Comparison of ENCODE assay signal across 15 cellular contexts in the genomic region with DNA sequence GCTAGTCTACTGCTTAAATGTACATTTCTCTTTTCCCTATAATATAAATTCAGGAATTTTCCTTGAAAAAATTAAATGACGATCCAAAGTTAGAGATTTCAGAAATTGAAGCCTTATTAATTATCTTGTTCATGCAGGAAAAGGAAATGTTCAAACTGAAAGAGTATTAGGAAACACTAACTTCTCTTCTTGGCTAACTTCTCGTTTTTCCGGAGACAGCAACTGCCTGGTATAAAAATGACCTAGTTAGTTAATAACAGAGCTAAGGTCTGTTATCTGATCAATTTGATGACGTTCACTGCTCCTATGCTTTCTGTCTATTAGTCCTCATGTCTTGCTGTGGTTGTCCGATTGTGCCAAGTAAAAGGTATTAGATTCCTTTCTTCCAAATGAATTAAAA.
"Had no signal": no experiment of that assay in that cellular context is flagged by ENCODE, and none has a peak within 500 bp of the region (broad histone marks: within the 10 kb centered on the region; RNA-seq: fewer than 3 reads in every experiment).

No MANE protein-coding gene starts in this region.

- H3K27ac ChIP-seq: body of pancreas, coronary artery, left ventricle myocardium inferior, ovary, thoracic aorta had no signal

- H3K4me1 Mint-ChIP-seq: activated naive CD4-positive, alpha-beta T cell treated with anti-CD3 and anti-CD28 coated beads, Interleukin-2, amount 50 U/mL, for 24 hours; stimulated activated naive CD8-positive, alpha-beta T cell treated with anti-CD3 and anti-CD28 coated beads, Interleukin-15, amount 100 ng/mL, for 72 hours had no signal

- H3K36me3 ChIP-seq: left ventricle myocardium inferior, ovary, thoracic aorta had no signal

- H3K27me3 Mint-ChIP-seq: stimulated activated naive CD8-positive, alpha-beta T cell treated with anti-CD3 and anti-CD28 coated beads, Interleukin-15, amount 100 ng/mL, for 72 hours had no signal

- H3K4me3 Mint-ChIP-seq: activated naive CD4-positive, alpha-beta T cell treated with anti-CD3 and anti-CD28 coated beads, Interleukin-2, amount 50 U/mL, for 24 hours; nephron; stimulated activated naive CD8-positive, alpha-beta T cell treated with anti-CD3 and anti-CD28 coated beads, Interleukin-15, amount 100 ng/mL, for 72 hours had no signal

- H3K36me3 Mint-ChIP-seq: activated naive CD4-positive, alpha-beta T cell treated with anti-CD3 and anti-CD28 coated beads, Interleukin-2, amount 50 U/mL, for 24 hours had no signal

- H3K9me3 Mint-ChIP-seq: activated naive CD4-positive, alpha-beta T cell treated with anti-CD3 and anti-CD28 coated beads, Interleukin-2, amount 50 U/mL, for 24 hours; nephron; stimulated activated naive CD8-positive, alpha-beta T cell treated with anti-CD3 and anti-CD28 coated beads, Interleukin-15, amount 100 ng/mL, for 72 hours had no signal

- H3K4me1 ChIP-seq: body of pancreas, left ventricle myocardium inferior had no signal

- H3K27ac Mint-ChIP-seq: activated naive CD4-positive, alpha-beta T cell treated with anti-CD3 and anti-CD28 coated beads, Interleukin-2, amount 50 U/mL, for 24 hours; nephron had no signal

- DNase-seq: activated CD4-positive, alpha-beta T cell treated with anti-CD3 and anti-CD28 coated beads, Interleukin-2, amount 50 U/mL, for 1 hour; amniotic stem cell; body of pancreas; central memory CD4-positive, alpha-beta T cell; effector CD4-positive, alpha-beta T cell; left ventricle myocardium inferior; mesendoderm; ovary; stimulated activated CD4-positive, alpha-beta T cell treated with anti-CD3 and anti-CD28 coated beads, Interleukin-15, amount 100 ng/mL, for 24 hours; stimulated activated CD4-positive, alpha-beta T cell treated with anti-CD3 and anti-CD28 coated beads, Interleukin-4, amount 100 ng/mL, for 24 hours; stimulated activated naive CD8-positive, alpha-beta T cell treated with anti-CD3 and anti-CD28 coated beads, Interleukin-15, amount 100 ng/mL, for 72 hours had no signal

- H3K4me3 ChIP-seq: body of pancreas, coronary artery, left ventricle myocardium inferior, ovary, thoracic aorta had no signal

- ATAC-seq: body of pancreas; stimulated activated naive CD8-positive, alpha-beta T cell treated with anti-CD3 and anti-CD28 coated beads, Interleukin-15, amount 100 ng/mL, for 72 hours had no signal

- H3K9me3 ChIP-seq: body of pancreas, left ventricle myocardium inferior, ovary, thoracic aorta had no signal

- H3K27me3 ChIP-seq: body of pancreas, ovary had no signal
